8 cellular contexts compared by ENCODE assay signal in genomic region chr15:90839187-90840071, GRCh38.
DNase-seq lines count a peak whose midpoint lies in the region; ATAC-seq and TF ChIP-seq lines count a peak whose summit lies in the region.

No MANE protein-coding gene starts in this region.

- no peaks in the 10 kb centered on the region for H3K36me3 ChIP-seq in GM06990 (ENCODE audit: control insufficient read depth, insufficient read depth, low read length)
- H3K36me3 ChIP-seq in effector memory CD4-positive, alpha-beta T cell (ENCODE audit: control insufficient read depth, insufficient read depth, low read length), result no peaks in the 10 kb centered on the region

- peak overlapping the region; percentile 86 for H3K27ac Mint-ChIP-seq in stimulated activated naive B cell treated with anti-CD40 and anti-IgM and Interleukin-4, amounts not matched to agents 10 μg/mL and 1 μg/mL and 100 μg/mL, for 72 hours

- H3K9me3 ChIP-seq in effector memory CD4-positive, alpha-beta T cell (ENCODE audit: control insufficient read depth, low read length), result no peaks in the 10 kb centered on the region

- peaks cover 32 to 53% of the 10 kb centered on the region in 2 donors for H3K4me1 Mint-ChIP-seq in stimulated activated naive B cell treated with anti-CD40 and anti-IgM and Interleukin-4, amounts not matched to agents 10 μg/mL and 1 μg/mL and 100 μg/mL, for 72 hours

- H3K27me3 ChIP-seq in GM06990 (replicated peaks; ENCODE audit: control insufficient read depth, insufficient read depth, low read length) (no peaks in the 10 kb centered on the region), HL-60 (ENCODE audit: insufficient read depth, poor library complexity, severe bottlenecking) (no peaks in the 10 kb centered on the region)
- H3K27me3 ChIP-seq in effector memory CD4-positive, alpha-beta T cell (replicated peaks; ENCODE audit: control insufficient read depth, insufficient read depth, low read length, poor library complexity, severe bottlenecking), result no peaks in the 10 kb centered on the region

- ATAC-seq in GM19455 (IDR thresholded peaks at IDR 0.05; ENCODE audit: unreplicated experiment), result peak; percentile 78
- peak; percentile 71 to 86 for ATAC-seq in stimulated activated naive B cell treated with anti-CD40 and anti-IgM and Interleukin-4, amounts not matched to agents 10 μg/mL and 1 μg/mL and 100 μg/mL, for 72 hours (replicated peaks)

- H3K27ac ChIP-seq in HL-60 (replicated peaks) (peak overlapping the region; percentile 95), VCaP (peak overlapping the region; percentile 28; the same call in 1 of the 2 replicates)
- no peak overlapping the region for H3K27ac ChIP-seq in effector memory CD4-positive, alpha-beta T cell (ENCODE audit: insufficient read depth, low read length, poor library complexity, severe bottlenecking)

- TF ChIP-seq CTCF in GM06990 (IDR thresholded peaks at IDR 0.05; ENCODE audit: insufficient read depth, low read length, poor library complexity, severe bottlenecking) (no peak), HL-60 (IDR thresholded peaks at IDR 0.05; ENCODE audit: insufficient read depth, low read length) (no peak), VCaP (conservative IDR thresholded peaks at IDR 0.05) (no peak)

- no peaks in the 10 kb centered on the region for H3K36me3 Mint-ChIP-seq in stimulated activated naive B cell treated with anti-CD40 and anti-IgM and Interleukin-4, amounts not matched to agents 10 μg/mL and 1 μg/mL and 100 μg/mL, for 72 hours

- H3K27me3 Mint-ChIP-seq in stimulated activated naive B cell treated with anti-CD40 and anti-IgM and Interleukin-4, amounts not matched to agents 10 μg/mL and 1 μg/mL and 100 μg/mL, for 72 hours, result no peaks in the 10 kb centered on the region

- peak; percentile 55 for DNase-seq in GM06990 (ENCODE audit: extremely low read depth, insufficient read length)
- peak; percentile 77 to 91 for DNase-seq in HL-60 (ENCODE audit: low read depth in 1 of 2, low spot score in 1 of 2)
- peak; percentile 85 for DNase-seq in iPS DF 4.7 (ENCODE audit: extremely low read depth, low spot score)
- no peak for DNase-seq in stimulated activated naive B cell treated with anti-CD40 and anti-IgM and Interleukin-4, amounts not matched to agents 10 μg/mL and 1 μg/mL and 100 μg/mL, for 72 hours
- no peak for DNase-seq in effector memory CD4-positive, alpha-beta T cell
- no peak for DNase-seq in DMS79 (lab: John Stamatoyannopoulos, UW)

- peaks cover 24% of the 10 kb centered on the region for H3K4me1 ChIP-seq in effector memory CD4-positive, alpha-beta T cell (ENCODE audit: control insufficient read depth, insufficient read depth, low read length, poor library complexity, severe bottlenecking)

- H3K4me3 ChIP-seq in GM06990 (replicated peaks; ENCODE audit: low read depth, low read length) (peak overlapping the region; percentile 63), HL-60 (replicated peaks; ENCODE audit: insufficient read depth, low read length) (0 out of 2 replicates have a peak overlapping the region, but pooled peaks have one; percentile 0)
- H3K4me3 ChIP-seq in effector memory CD4-positive, alpha-beta T cell (ENCODE audit: insufficient read depth, low read depth, low read length, poor library complexity, severe bottlenecking), result no peak overlapping the region

- H3K9me3 Mint-ChIP-seq in stimulated activated naive B cell treated with anti-CD40 and anti-IgM and Interleukin-4, amounts not matched to agents 10 μg/mL and 1 μg/mL and 100 μg/mL, for 72 hours, result no peaks in the 10 kb centered on the region

- peak overlapping the region; percentile 69 to 79 for H3K4me3 Mint-ChIP-seq in stimulated activated naive B cell treated with anti-CD40 and anti-IgM and Interleukin-4, amounts not matched to agents 10 μg/mL and 1 μg/mL and 100 μg/mL, for 72 hours

Comparison
In these comparisons a context has a peak if more than half of its experiments do, and no peak if none do; other contexts are left out.
1. DNase-seq: peak in GM06990 (single experiment), HL-60 (2 of 2) and iPS DF 4.7 (single experiment); none in stimulated activated naive B cell treated with anti-CD40 and anti-IgM and Interleukin-4, amounts not matched to agents 10 μg/mL and 1 μg/mL and 100 μg/mL, for 72 hours (single experiment), effector memory CD4-positive, alpha-beta T cell (0 of 3) and DMS79 (single experiment).